In genomic region chr16:17215306-17215705, GRCh38 we compare ENCODE assay signal across 26 cellular contexts.
"Had no signal": no experiment of that assay in that cellular context is flagged by ENCODE, and none has a peak within 500 bp of the region (broad histone marks: within the 10 kb centered on the region; RNA-seq: fewer than 3 reads in every experiment).

No MANE protein-coding gene starts in this region.

- H3K27me3 ChIP-seq: neural progenitor cell, ovary, right lobe of liver, sigmoid colon, suprapubic skin, testis, tibial artery, transverse colon, upper lobe of left lung, vagina had no signal

- H3K79me2 ChIP-seq: parathyroid adenoma had no signal

- H3K27ac ChIP-seq: neural progenitor cell, ovary, parathyroid adenoma, psoas muscle, right lobe of liver, suprapubic skin, testis, tibial artery, transverse colon, upper lobe of left lung, vagina had no signal

- H3K9ac ChIP-seq: neural progenitor cell, parathyroid adenoma had no signal

- DNase-seq: natural killer cell; occipital lobe; ovary; posterior cingulate gyrus; psoas muscle; right cardiac atrium; right lobe of liver; sigmoid colon; small intestine; stimulated activated CD4-positive, alpha-beta T cell treated with anti-CD3 and anti-CD28 coated beads, Interleukin-15, amount 100 ng/mL, for 24 hours; stimulated activated CD4-positive, alpha-beta T cell treated with anti-CD3 and anti-CD28 coated beads, Interleukin-2, amount 100 ng/mL, for 24 hours; stimulated activated CD4-positive, alpha-beta T cell treated with anti-CD3 and anti-CD28 coated beads, Interleukin-2, amount 100 ng/mL, for 48 hours; stimulated activated CD4-positive, alpha-beta T cell treated with anti-CD3 and anti-CD28 coated beads, Interleukin-4, amount 100 ng/mL, for 24 hours; stimulated activated naive CD4-positive, alpha-beta T cell; stimulated activated naive CD8-positive, alpha-beta T cell treated with anti-CD3 and anti-CD28 coated beads, Interleukin-15, amount 100 ng/mL, for 72 hours; stimulated activated naive CD8-positive, alpha-beta T cell treated with anti-CD3 and anti-CD28 coated beads, Interleukin-15, Interleukin-2, amounts not matched to agents 100 U/mL and 50 U/mL, for 24 hours; substantia nigra; testis; tibial artery; transverse colon; upper lobe of left lung had no signal

- H3K36me3 ChIP-seq: neural progenitor cell, ovary, right lobe of liver, suprapubic skin, transverse colon, upper lobe of left lung had no signal

- H3K4me2 ChIP-seq: neural progenitor cell had no signal

- ATAC-seq: natural killer cell; psoas muscle; right lobe of liver; stimulated activated effector memory CD8-positive, alpha-beta T cell treated with anti-CD3 and anti-CD28 coated beads, Interleukin-12 subunit alpha, Interleukin-12 subunit beta, amount 100 ng/mL, for 72 hours; stimulated activated naive CD8-positive, alpha-beta T cell treated with anti-CD3 and anti-CD28 coated beads, Interleukin-15, amount 100 ng/mL, for 72 hours; stimulated activated naive CD8-positive, alpha-beta T cell treated with anti-CD3 and anti-CD28 coated beads, Interleukin-15, Interleukin-2, amounts not matched to agents 100 U/mL and 50 U/mL, for 24 hours had no signal

- H3K4me1 ChIP-seq: parathyroid adenoma, psoas muscle, right lobe of liver, suprapubic skin, testis, tibial artery, transverse colon, upper lobe of left lung, vagina had no signal

- H2AFZ ChIP-seq: neural progenitor cell, parathyroid adenoma had no signal

- H3K4me3 ChIP-seq: neural progenitor cell, ovary, psoas muscle, right lobe of liver, sigmoid colon, suprapubic skin, testis, tibial artery, transverse colon, upper lobe of left lung, vagina had no signal

- H3K9me3 ChIP-seq: ovary, psoas muscle, right lobe of liver, sigmoid colon, suprapubic skin, testis, vagina had no signal
